ENCODE assay signal across 19 cellular contexts in the genomic region with DNA sequence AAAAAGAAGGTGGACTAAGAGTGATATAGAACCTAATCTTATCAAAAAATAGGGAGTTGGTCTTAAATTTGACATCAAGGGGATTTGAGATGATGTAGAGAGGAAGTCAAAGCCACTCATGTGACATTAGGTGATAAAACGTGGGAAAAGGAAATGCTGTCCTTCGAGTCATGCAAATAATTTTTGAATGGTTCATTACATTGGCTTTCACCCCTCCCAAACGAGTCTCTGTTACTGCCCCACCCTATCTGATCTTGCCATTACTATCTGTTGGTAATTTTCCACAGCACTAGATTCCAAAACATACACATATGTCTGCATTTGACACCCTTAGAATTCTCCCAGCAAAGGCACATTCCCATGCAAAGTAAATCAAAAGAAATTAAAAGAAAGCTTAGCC.
DNase-seq lines count a peak whose midpoint lies in the region; ATAC-seq, FAIRE-seq and TF ChIP-seq lines count a peak whose summit lies in the region.
"Had no signal": no experiment of that assay in that cellular context is flagged by ENCODE, and none has a peak within 500 bp of the region (broad histone marks: within the 10 kb centered on the region; RNA-seq: fewer than 3 reads in every experiment).

No MANE protein-coding gene starts in this region.

- no peaks in the 10 kb centered on the region for H3K9me1 ChIP-seq in endothelial cell of umbilical vein (replicated peaks; ENCODE audit: control insufficient read depth, extremely low read depth, insufficient read depth, low read length)

- H3F3A ChIP-seq in GM23338 (replicated peaks; ENCODE audit: low read depth), result no peaks in the 10 kb centered on the region

- H3K27me3 ChIP-seq in GM23338 (ENCODE audit: insufficient read depth) (no peaks in the 10 kb centered on the region), endothelial cell of umbilical vein (ENCODE audit: control insufficient read depth in 2 of 2, insufficient read depth in 2 of 2, low read length in 2 of 2) (no peaks in the 10 kb centered on the region)
- H3K27me3 ChIP-seq: Peyer's patch had no signal

- TF ChIP-seq CTCF in GM23338 (conservative IDR thresholded peaks at IDR 0.05; ENCODE audit: low read depth in 2 of 2), result no peak
- no peak for TF ChIP-seq CTCF in endothelial cell of umbilical vein (IDR thresholded peaks at IDR 0.05; ENCODE audit: extremely low read depth in 1 of 2, insufficient read depth in 1 of 2, low read depth in 1 of 2, low read length in 2 of 2)

- no peaks in the 10 kb centered on the region for H3K27me3 Mint-ChIP-seq in GM23338 (ENCODE audit: insufficient read depth, low read depth, poor library complexity)
- H3K27me3 Mint-ChIP-seq: B cell; CD4-positive, CD25-positive, alpha-beta regulatory T cell had no signal

- intact Hi-C loops in endothelial cell of umbilical vein (cut with micrococcal nuclease), result no loop called here
- intact Hi-C loops in posterior cingulate gyrus (cut with DNase I), result no loop called here

- H3K27ac ChIP-seq in GM23338 (ENCODE audit: low read depth) (no peak overlapping the region), endothelial cell of umbilical vein (ENCODE audit: insufficient read depth, low read depth, low read length) (no peak overlapping the region)
- H3K27ac ChIP-seq: Peyer's patch had no signal

- H3K9ac ChIP-seq in endothelial cell of umbilical vein (replicated peaks; ENCODE audit: extremely low read depth, insufficient read depth, low read length), result no peak overlapping the region

- H4K20me1 ChIP-seq in GM23338 (replicated peaks; ENCODE audit: insufficient read depth) (no peaks in the 10 kb centered on the region), endothelial cell of umbilical vein (replicated peaks; ENCODE audit: control insufficient read depth, extremely low read depth, insufficient read depth, low read length) (no peaks in the 10 kb centered on the region)

- BruUV-seq in endothelial cell of umbilical vein (replicated peaks; lab: Mats Ljungman, UMichigan), result no TSS peak

- no peak for TF ChIP-seq POLR2A in endothelial cell of umbilical vein (IDR thresholded peaks at IDR 0.05; ENCODE audit: low read depth, low read length)

- no peaks in the 10 kb centered on the region for H3K79me2 ChIP-seq in GM23338 (replicated peaks; ENCODE audit: insufficient read depth)
- no peaks in the 10 kb centered on the region for H3K79me2 ChIP-seq in endothelial cell of umbilical vein (ENCODE audit: control insufficient read depth, insufficient read depth, low read length)

- H3K4me1 Mint-ChIP-seq in GM23338, result peaks cover 8% of the 10 kb centered on the region
- H3K4me1 Mint-ChIP-seq: B cell; CD4-positive, CD25-positive, alpha-beta regulatory T cell had no signal

- H3K36me3 Mint-ChIP-seq in GM23338 (ENCODE audit: low read depth), result no peaks in the 10 kb centered on the region
- H3K36me3 Mint-ChIP-seq: CD4-positive, CD25-positive, alpha-beta regulatory T cell had no signal

- FAIRE-seq in endothelial cell of umbilical vein (lab: Jason Lieb, UNC), result peak; percentile 53
- peak; percentile 48 for FAIRE-seq in urothelium cell line (lab: Jason Lieb, UNC)

- POLR2A ChIA-PET in endothelial cell of umbilical vein (lab: Charles Lee), result no interaction called here

- dilution Hi-C loops in endothelial cell of umbilical vein (cut with MboI; ENCODE audit: extremely low pct_ligation_motif_present, low sequenced_read_pairs), result no loop called here

- peak overlapping the region; percentile 4; the same call in 1 of the 2 replicates for H3K27ac Mint-ChIP-seq in GM23338
- H3K27ac Mint-ChIP-seq: B cell; CD4-positive, CD25-positive, alpha-beta regulatory T cell had no signal

- H3K9me2 ChIP-seq in GM23338 (ENCODE audit: insufficient read depth), result no peaks in the 10 kb centered on the region

- H3K4me2 ChIP-seq in GM23338, result no peak overlapping the region
- H3K4me2 ChIP-seq in endothelial cell of umbilical vein (ENCODE audit: insufficient read depth, low read length), result no peak overlapping the region

- CTCF ChIA-PET in endothelial cell of umbilical vein (lab: Charles Lee), result no interaction called here

- H3K4me3 Mint-ChIP-seq in GM23338, result no peak overlapping the region
- H3K4me3 Mint-ChIP-seq: B cell; CD4-positive, CD25-positive, alpha-beta regulatory T cell had no signal

- no peaks in the 10 kb centered on the region for H3K9me3 Mint-ChIP-seq in GM23338

- H3K36me3 ChIP-seq in GM23338 (ENCODE audit: insufficient read depth) (no peaks in the 10 kb centered on the region), endothelial cell of umbilical vein (ENCODE audit: control insufficient read depth in 2 of 2, extremely low read depth in 1 of 2, insufficient read depth in 2 of 2, low read length in 2 of 2) (no peaks in the 10 kb centered on the region)
- H3K36me3 ChIP-seq: Peyer's patch had no signal

- ATAC-seq in GM23338, result no peak
- no peak for ATAC-seq in stimulated activated naive CD8-positive, alpha-beta T cell treated with anti-CD3 and anti-CD28 coated beads, Interleukin-15, Interleukin-2, amounts not matched to agents 100 U/mL and 50 U/mL, for 24 hours
- ATAC-seq: SK-N-SH treated with all-trans-retinoic acid at 6 μM for 48 hours had no signal

- no peak overlapping the region for H3K4me3 ChIP-seq in GM23338
- H3K4me3 ChIP-seq in endothelial cell of umbilical vein (replicated peaks in 1 of 3; ENCODE audit: insufficient read depth in 1 of 3, low read depth in 1 of 3, low read length in 3 of 3), result no peak overlapping the region
- H3K4me3 ChIP-seq: Peyer's patch had no signal

- H2AFZ ChIP-seq in GM23338 (peak overlapping the region; percentile 75; the same call in 1 of the 2 replicates), endothelial cell of umbilical vein (ENCODE audit: low read depth, low read length) (no peak overlapping the region)

- H3K4me1 ChIP-seq in GM23338 (ENCODE audit: insufficient read depth), result no peaks in the 10 kb centered on the region
- H3K4me1 ChIP-seq in endothelial cell of umbilical vein (ENCODE audit: control insufficient read depth, extremely low read depth, insufficient read depth, low read length), result no peaks in the 10 kb centered on the region
- H3K4me1 ChIP-seq: Caco-2, Peyer's patch had no signal

- DNase-seq in GM23338 (ENCODE audit: low spot score), result no peak
- peak; percentile 1 for DNase-seq in RKO (ENCODE audit: low spot score)
- DNase-seq in endothelial cell of umbilical vein (ENCODE audit: low read depth, low spot score), result no peak
- DNase-seq in urothelium cell line (ENCODE audit: low spot score), result no peak
- DNase-seq in posterior cingulate gyrus, result no peak
- DNase-seq in SW480 (ENCODE audit: low spot score), result no peak
- DNase-seq in stimulated activated naive CD8-positive, alpha-beta T cell treated with anti-CD3 and anti-CD28 coated beads, Interleukin-15, Interleukin-2, amounts not matched to agents 100 U/mL and 50 U/mL, for 24 hours, result no peak
- DNase-seq: Caco-2; CD4-positive, CD25-positive, alpha-beta regulatory T cell; KBM-7; NCI-H1417 treated with DMSO at 0.1 percent for 48 hours; NCI-H1930; NCI-H2171 treated with DMSO at 0.1 percent for 48 hours; NCI-H510A treated with DMSO at 0.1 percent for 48 hours; NCI-H82; Peyer's patch; SHP77 treated with DMSO at 0.1 percent for 48 hours had no signal

- H3K9me3 ChIP-seq in endothelial cell of umbilical vein (replicated peaks; ENCODE audit: control insufficient read depth, insufficient read depth, low read length), result no peaks in the 10 kb centered on the region
- H3K9me3 ChIP-seq: Caco-2, Peyer's patch had no signal

TF ChIP-seq in endothelial cell of umbilical vein, 7 proteins besides CTCF, POLR2A, EP300 and RAD21:
- no peak for TF ChIP-seq EZH2 (IDR thresholded peaks at IDR 0.05; ENCODE audit: borderline replicate concordance, low read depth, low read length, severe bottlenecking)
- TF ChIP-seq POLR2AphosphoS5 (IDR thresholded peaks at IDR 0.05; ENCODE audit: insufficient read depth, low read depth, low read length), result no peak
- TF ChIP-seq FOS (IDR thresholded peaks at IDR 0.05; ENCODE audit: borderline replicate concordance, insufficient read depth, low read length), result no peak
- TF ChIP-seq, protein P1, sequence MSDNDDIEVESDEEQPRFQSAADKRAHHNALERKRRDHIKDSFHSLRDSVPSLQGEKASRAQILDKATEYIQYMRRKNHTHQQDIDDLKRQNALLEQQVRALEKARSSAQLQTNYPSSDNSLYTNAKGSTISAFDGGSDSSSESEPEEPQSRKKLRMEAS (IDR thresholded peaks at IDR 0.05; ENCODE audit: insufficient read depth, insufficient read length), result no peak
- TF ChIP-seq MYC (IDR thresholded peaks at IDR 0.05; ENCODE audit: low read depth, low read length), result no peak
- no peak for TF ChIP-seq GATA2 (IDR thresholded peaks at IDR 0.05; ENCODE audit: insufficient read depth, insufficient read length, low read depth, low read length)
- no peak for TF ChIP-seq JUN (IDR thresholded peaks at IDR 0.05; ENCODE audit: borderline replicate concordance, insufficient read depth, insufficient read length, low read depth)
TF ChIP-seq in endothelial cell of umbilical vein: peak in this region for 0.
